In genomic region chr4:24584175-24584850, GRCh38 we compare ENCODE assay signal across 8 cellular contexts. TPM values are rescaled to one million over a fixed set of nuclear protein-coding genes. Genes with fewer than 3 reads are reported as not detected.
DNase-seq lines count a peak whose midpoint lies in the region; ATAC-seq and TF ChIP-seq lines count a peak whose summit lies in the region.

Gene DHX15 (minus strand): TSS chr4:24584554. CDS start chr4:24584393, 161 bp downstream.

- no peaks in the 10 kb centered on the region for H3K27me3 Mint-ChIP-seq in Caco-2 (ENCODE audit: insufficient read depth, unreplicated experiment)

- H2BK15ac ChIP-seq in mesenchymal stem cell (ENCODE audit: low read depth, poor library complexity, severe bottlenecking), result peak within 1 kb of the TSS; percentile 88

- H2AFZ ChIP-seq in mesenchymal stem cell (ENCODE audit: low read depth, low read length), result peak within 1 kb of the TSS; percentile 63

- peak within 1 kb of the TSS; percentile 76 for H3K27ac ChIP-seq in mesenchymal stem cell (ENCODE audit: low read length, poor library complexity, severe bottlenecking)

- H2AK5ac ChIP-seq in mesenchymal stem cell (ENCODE audit: low read length, severe bottlenecking), result no peak within 1 kb of the TSS

- intact Hi-C loops in Caco-2 (cut with micrococcal nuclease; ENCODE audit: unreplicated experiment), result loop anchor here (1.0 to 10.0 kb wide), 7 partner anchors 10 to 210 kb away; partner anchors contain the start of gene SOD3

- H3K36me3 ChIP-seq in Caco-2 (ENCODE audit: control insufficient read depth, insufficient read depth, low read length) (no peaks in the 10 kb centered on the region; the same call in 1 of the 2 replicates), NT2/D1 (ENCODE audit: insufficient read depth, insufficient read length, low read length) (peaks cover 31% of the 10 kb centered on the region), endocrine pancreas (ENCODE audit: control insufficient read depth, insufficient read depth, low read length) (no peaks in the 10 kb centered on the region), mesenchymal stem cell (ENCODE audit: control insufficient read depth in 1 of 2, insufficient read depth in 2 of 2, low read depth in 1 of 2, low read length in 2 of 2) (peaks cover 10 to 13% of the 10 kb centered on the region in 2 experiments)

- H3K27me3 ChIP-seq in Caco-2 (replicated peaks; ENCODE audit: control insufficient read depth, insufficient read depth, low read length) (no peaks in the 10 kb centered on the region), NT2/D1 (ENCODE audit: insufficient read depth, insufficient read length) (no peaks in the 10 kb centered on the region), endocrine pancreas (ENCODE audit: control insufficient read depth, insufficient read depth, low read length) (no peaks in the 10 kb centered on the region), mesenchymal stem cell (ENCODE audit: control insufficient read depth in 1 of 2, insufficient read depth in 1 of 2, low read length in 2 of 2) (no peaks in the 10 kb centered on the region)

- no TSS peak for BruUV-seq in Caco-2 (replicated peaks; lab: Mats Ljungman, UMichigan)

- H3K4me1 ChIP-seq in Caco-2 (peaks cover 18% of the 10 kb centered on the region), NT2/D1 (ENCODE audit: insufficient read depth, insufficient read length) (no peaks in the 10 kb centered on the region), endocrine pancreas (ENCODE audit: control insufficient read depth, insufficient read depth, low read length) (peaks cover 17% of the 10 kb centered on the region), mesenchymal stem cell (ENCODE audit: control insufficient read depth, insufficient read depth, low read depth, low read length) (no peaks in the 10 kb centered on the region)

- peak within 1 kb of the TSS; percentile 62 for H3K4me2 ChIP-seq in mesenchymal stem cell (ENCODE audit: low read length, poor library complexity, severe bottlenecking)

- TF ChIP-seq CTCF in Caco-2 (IDR thresholded peaks at IDR 0.05; ENCODE audit: insufficient read depth in 1 of 2, low read depth in 1 of 2, low read length in 1 of 2, severe bottlenecking in 1 of 2, unreplicated experiment in 1 of 2), result no peak

- H3K9ac ChIP-seq in NT2/D1 (ENCODE audit: insufficient read length, low read depth), result peak within 1 kb of the TSS; percentile 99
- peak within 1 kb of the TSS; percentile 96 for H3K9ac ChIP-seq in endocrine pancreas (ENCODE audit: control insufficient read depth, insufficient read depth, low read length)
- peak within 1 kb of the TSS; percentile 100 for H3K9ac ChIP-seq in mesenchymal stem cell (ENCODE audit: low read length)

- peak within 1 kb of the TSS; percentile 77 to 96 for H3K23ac ChIP-seq in mesenchymal stem cell (ENCODE audit: low read length in 2 of 2)

- H3K27ac Mint-ChIP-seq in Caco-2 (ENCODE audit: unreplicated experiment), result peak within 1 kb of the TSS; percentile 97

- POLR2A ChIA-PET in Caco-2 (lab: Charles Lee), result interaction anchor here (0.6 to 1.2 kb wide), 12 partner anchors 8 to 179 kb away, joined by 3 to 19 read pairs (median 4); no protein-coding TSS in a partner anchor

- H2BK120ac ChIP-seq in mesenchymal stem cell (ENCODE audit: low read depth, low read length), result peak within 1 kb of the TSS; percentile 82

- H3K4me3 ChIP-seq in Caco-2 (ENCODE audit: low read depth, low read length) (peak within 1 kb of the TSS; percentile 74), NT2/D1 (ENCODE audit: insufficient read length, low read depth) (peak within 1 kb of the TSS; percentile 97), endocrine pancreas (ENCODE audit: control insufficient read depth, insufficient read depth, low read length) (peak within 1 kb of the TSS; percentile 95), mesenchymal stem cell (ENCODE audit: insufficient read depth in 1 of 2, low read depth in 1 of 2, low read length in 2 of 2) (peak within 1 kb of the TSS; percentile 87 to 89)

- peak within 1 kb of the TSS; percentile 80 to 96 for H3K18ac ChIP-seq in mesenchymal stem cell (ENCODE audit: low read depth in 1 of 2, low read length in 2 of 2)

- H4K91ac ChIP-seq in mesenchymal stem cell (ENCODE audit: low read length), result peak within 1 kb of the TSS; percentile 90

- H3K4me3 Mint-ChIP-seq in Caco-2 (ENCODE audit: unreplicated experiment), result peak within 1 kb of the TSS; percentile 96

- peak; percentile 93 to 95 for DNase-seq in Caco-2
- DNase-seq in HUDEP-2 (lab: John Stamatoyannopoulos, UW; ENCODE audit: unreplicated experiment in 76 of 76), result peak in 75 of 76 experiments; percentile 25 to 93 (median 86)
- DNase-seq in NT2/D1 (ENCODE audit: low read depth, low spot score), result peak; percentile 95
- DNase-seq in activated CD8-positive, alpha-beta memory T cell treated with anti-CD3 and anti-CD28 coated beads, Interleukin-2, amount 50 U/mL, for 1 hour (ENCODE audit: extremely low read depth), result peak; percentile 73
- peak; percentile 98 for DNase-seq in mesenchymal stem cell
- peak; percentile 90 for DNase-seq in stimulated activated CD8-positive, alpha-beta memory T cell treated with anti-CD3 and anti-CD28 coated beads, Interleukin-12 subunit alpha, Interleukin-12 subunit beta, amount 100 ng/mL, for 4 hours (ENCODE audit: low read depth)

- H3K4me1 Mint-ChIP-seq in Caco-2 (ENCODE audit: low read depth, unreplicated experiment), result peaks cover 8% of the 10 kb centered on the region

- H2BK12ac ChIP-seq in mesenchymal stem cell (ENCODE audit: low read length in 2 of 2), result peak within 1 kb of the TSS in 1 of 2 experiments; percentile 37

- peak; percentile 85 for ATAC-seq in GM21381 (IDR thresholded peaks at IDR 0.05; ENCODE audit: unreplicated experiment)

- H3K9me3 ChIP-seq in Caco-2 (no peaks in the 10 kb centered on the region), NT2/D1 (ENCODE audit: insufficient read depth, low read length) (peaks cover 3% of the 10 kb centered on the region; the same call in 1 of the 2 replicates), endocrine pancreas (ENCODE audit: control insufficient read depth, low read length) (no peaks in the 10 kb centered on the region), mesenchymal stem cell (ENCODE audit: control insufficient read depth, low read length) (no peaks in the 10 kb centered on the region)

- H4K8ac ChIP-seq in mesenchymal stem cell (ENCODE audit: low read length), result peak within 1 kb of the TSS; percentile 63

- H3K4ac ChIP-seq in mesenchymal stem cell (ENCODE audit: low read depth in 1 of 2, low read length in 2 of 2), result peak within 1 kb of the TSS; percentile 92 to 97

- CTCF ChIA-PET in Caco-2 (lab: Charles Lee), result interaction anchor here (0.5 to 1.0 kb wide), 4 partner anchors 10 to 227 kb away, joined by 3 to 5 read pairs (median 4); no protein-coding TSS in a partner anchor

- under 1% methylated on average over 49 of the region's 54 CpGs for WGBS in mesenchymal stem cell

- peak within 1 kb of the TSS in 1 of 2 experiments; percentile 97 for H3K14ac ChIP-seq in mesenchymal stem cell (ENCODE audit: low read length in 2 of 2)

- no peaks in the 10 kb centered on the region for H3K79me1 ChIP-seq in mesenchymal stem cell (replicated peaks; ENCODE audit: low read length, poor library complexity, severe bottlenecking)

- peak within 1 kb of the TSS; percentile 60 for H2BK5ac ChIP-seq in mesenchymal stem cell (ENCODE audit: low read depth, low read length, poor library complexity, severe bottlenecking)

- peaks cover 56% of the 10 kb centered on the region for H3K36me3 Mint-ChIP-seq in Caco-2 (ENCODE audit: insufficient read depth, unreplicated experiment)

- no peaks in the 10 kb centered on the region for H3K9me3 Mint-ChIP-seq in Caco-2 (ENCODE audit: unreplicated experiment)

RNA-seq across cellular contexts. Expression of gene DHX15, which starts in this region (rescaled TPM):
- 154 and 155 TPM in 2 replicates for total RNA-seq in Caco-2 (2022)
- 59.8 TPM for polyA plus RNA-seq in mesenchymal stem cell (2013, experiment 1 of 2)
- 60.3 TPM for polyA plus RNA-seq in mesenchymal stem cell (2013, experiment 2 of 2)

Comparison
In these comparisons a context has a peak if more than half of its experiments do, and no peak if none do; other contexts are left out.
1. Peak in every context shown above with its lines: DNase-seq, ATAC-seq, H3K4me3 ChIP-seq and H3K27ac ChIP-seq.